ENCODE assay signal across 30 cellular contexts in genomic region chr6:19822134-19822533, GRCh38. TPM values are rescaled to one million over a fixed set of nuclear protein-coding genes. Genes with fewer than 3 reads are reported as not detected.
"Had no signal": no experiment of that assay in that cellular context is flagged by ENCODE, and none has a peak within 500 bp of the region (broad histone marks: within the 10 kb centered on the region; RNA-seq: fewer than 3 reads in every experiment).

No MANE protein-coding gene starts in this region.

- H3K27ac ChIP-seq: colonic mucosa, epithelial cell of prostate, esophagus squamous epithelium, gastrocnemius medialis, heart right ventricle, lower lobe of right lung had no signal

- H3K4me3 Mint-ChIP-seq: dendritic cell treated with granulocyte-macrophage colony-stimulating factor and Interleukin-4, amounts not matched to agents 40 ng/mL and 50 ng/mL, for 4 days; effector memory CD8-positive, alpha-beta T cell; endodermal cell; immature natural killer cell; mesothelial cell of epicardium; naive B cell had no signal

- H3K36me3 ChIP-seq: colonic mucosa, esophagus squamous epithelium, gastrocnemius medialis, heart right ventricle, lower lobe of right lung had no signal

- DNase-seq: colonic mucosa; cortex of kidney; effector CD8-positive, alpha-beta T cell; effector memory CD8-positive, alpha-beta T cell; endodermal cell; erythroblast; esophagus squamous epithelium; foreskin fibroblast; foreskin melanocyte; gastrocnemius medialis; glutamatergic neuron; head of caudate nucleus; heart right ventricle; hippocampal formation; immature natural killer cell; islet precursor cell; kidney; kidney glomerular epithelial cell; left cardiac atrium; left ventricle myocardium superior; lower lobe of right lung; mesenchymal stem cell; mucosa of descending colon; naive B cell had no signal

- H3K27me3 Mint-ChIP-seq: dendritic cell treated with granulocyte-macrophage colony-stimulating factor and Interleukin-4, amounts not matched to agents 40 ng/mL and 50 ng/mL, for 4 days; effector memory CD8-positive, alpha-beta T cell; naive B cell had no signal

- H3K27ac Mint-ChIP-seq: dendritic cell treated with granulocyte-macrophage colony-stimulating factor and Interleukin-4, amounts not matched to agents 40 ng/mL and 50 ng/mL, for 4 days; effector memory CD8-positive, alpha-beta T cell; endodermal cell; immature natural killer cell; mesothelial cell of epicardium; naive B cell had no signal

- H3K4me3 ChIP-seq: colonic mucosa, esophagus squamous epithelium, gastrocnemius medialis, heart right ventricle, lower lobe of right lung, mucosa of descending colon had no signal

- H3K9me3 ChIP-seq: colonic mucosa, esophagus squamous epithelium, gastrocnemius medialis, lower lobe of right lung, mucosa of descending colon had no signal

- H3K36me3 Mint-ChIP-seq: naive B cell had no signal

- H3K4me1 Mint-ChIP-seq: endodermal cell, immature natural killer cell, naive B cell had no signal

- H3K4me1 ChIP-seq: colonic mucosa, gastrocnemius medialis, heart right ventricle, lower lobe of right lung had no signal

- H3K9me3 Mint-ChIP-seq: dendritic cell treated with granulocyte-macrophage colony-stimulating factor and Interleukin-4, amounts not matched to agents 40 ng/mL and 50 ng/mL, for 4 days had no signal

- ATAC-seq: effector memory CD8-positive, alpha-beta T cell; esophagus mucosa; gastrocnemius medialis; heart right ventricle; left cardiac atrium; left lobe of liver; left ventricle myocardium superior; lower lobe of right lung; mucosa of descending colon had no signal

RNA-seq across cellular contexts. Expression of gene ID4, which starts 15.0 kb away (rescaled TPM):
- total RNA-seq: myocyte had no signal
